8 cellular contexts compared by ENCODE assay signal in the genomic region with DNA sequence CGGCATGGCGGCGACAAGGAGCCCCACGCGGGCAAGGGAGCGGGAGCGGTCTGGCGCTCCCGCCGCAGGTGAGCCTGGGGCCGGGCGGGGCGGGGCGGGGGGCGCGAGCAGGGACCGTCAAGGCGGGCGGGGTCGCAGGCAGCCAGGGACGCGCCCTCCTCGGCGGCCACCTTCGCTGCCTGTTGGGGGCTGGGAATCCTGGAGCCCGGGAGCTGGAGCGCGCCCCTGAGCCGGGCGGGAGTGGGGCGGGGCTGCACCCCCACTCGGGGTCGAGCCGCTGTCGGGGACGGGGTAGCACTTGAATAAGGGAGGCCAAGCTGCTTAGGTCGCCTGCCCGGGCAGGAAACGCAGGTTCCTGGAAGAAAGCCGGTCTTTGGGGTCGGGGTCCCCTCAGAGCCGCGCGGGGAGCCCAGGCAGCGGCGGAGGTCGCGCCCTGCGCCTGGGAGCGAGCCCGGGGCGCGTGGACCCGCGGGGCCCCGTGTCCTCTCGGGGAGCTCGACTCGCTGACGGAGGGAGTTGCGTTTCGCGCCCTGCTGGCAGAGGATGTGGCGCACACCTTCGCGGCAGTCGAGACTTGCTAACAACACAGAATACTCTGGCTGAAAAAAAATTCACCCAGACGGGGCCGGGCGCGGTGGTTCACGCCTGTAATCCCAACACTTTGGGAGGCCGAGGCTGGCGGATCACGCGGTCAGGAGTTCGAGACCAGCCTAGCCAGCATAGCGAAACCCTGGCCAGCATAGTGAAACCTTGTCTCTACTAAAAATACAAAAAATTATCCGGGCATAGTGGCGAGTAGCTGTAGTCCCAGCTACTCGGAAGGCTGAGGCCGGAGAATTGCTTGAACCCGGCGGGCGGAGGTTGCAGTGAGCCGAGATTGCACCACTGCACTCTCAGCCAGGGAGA. TPM values are rescaled to one million over a fixed set of nuclear protein-coding genes. Genes with fewer than 3 reads are reported as not detected.
DNase-seq lines count a peak whose midpoint lies in the region; ATAC-seq and TF ChIP-seq lines count a peak whose summit lies in the region.

No MANE protein-coding gene starts in this region.

- 5 to 15% methylated on average over 26 to 86 of the region's 86 CpGs for WGBS in endodermal cell (ENCODE audit: insufficient coverage in 1 of 2, insufficient read length in 1 of 2), 2 experiments

- peak overlapping the region; percentile 84 for H3K4me3 Mint-ChIP-seq in activated CD8-positive, alpha-beta T cell treated with anti-CD3 and anti-CD28 coated beads, Interleukin-2, amount 10 ng/mL, durations not matched to agents 7 days and 5 days
- H3K4me3 Mint-ChIP-seq in endodermal cell: peak overlapping the region; percentile 62
- H3K4me3 Mint-ChIP-seq in natural killer cell: peak overlapping the region; percentile 83

- H3K27ac ChIP-seq in endodermal cell (ENCODE audit: low read depth, low read length): no peak overlapping the region

- no peaks in the 10 kb centered on the region for H3K9me3 Mint-ChIP-seq in activated CD8-positive, alpha-beta T cell treated with anti-CD3 and anti-CD28 coated beads, Interleukin-2, amount 10 ng/mL, durations not matched to agents 7 days and 5 days (ENCODE audit: insufficient read depth)
- H3K9me3 Mint-ChIP-seq in endodermal cell (peaks cover 12% of the 10 kb centered on the region), natural killer cell (no peaks in the 10 kb centered on the region)

- H3K36me3 Mint-ChIP-seq in activated CD8-positive, alpha-beta T cell treated with anti-CD3 and anti-CD28 coated beads, Interleukin-2, amount 10 ng/mL, durations not matched to agents 7 days and 5 days (ENCODE audit: low read depth): peaks cover 36% of the 10 kb centered on the region
- H3K36me3 Mint-ChIP-seq in endodermal cell (ENCODE audit: low read depth) (no peaks in the 10 kb centered on the region), natural killer cell (no peaks in the 10 kb centered on the region)

- DNase-seq in NCI-H82 (lab: John Stamatoyannopoulos, UW) (peak; percentile 78), NCI-H82 treated with DMSO at 0.1 percent for 48 hours (lab: John Stamatoyannopoulos, UW; ENCODE audit: unreplicated experiment) (no peak), NCI-H510A (lab: John Stamatoyannopoulos, UW) (peak; percentile 64), endodermal cell (peak; percentile 89), natural killer cell (peak; percentile 80)
- peak; percentile 91 for DNase-seq in activated CD8-positive, alpha-beta T cell treated with anti-CD3 and anti-CD28 coated beads, Interleukin-2, amount 10 ng/mL, durations not matched to agents 7 days and 5 days
- DNase-seq in stimulated activated naive CD8-positive, alpha-beta T cell treated with anti-CD3 and anti-CD28 coated beads, Interleukin-15, Interleukin-2, amounts not matched to agents 100 U/mL and 50 U/mL, for 24 hours: peak; percentile 79

- peak overlapping the region; percentile 82 for H3K4me3 ChIP-seq in endodermal cell (ENCODE audit: low read length)

- H3K9ac ChIP-seq in endodermal cell (ENCODE audit: extremely low read depth, low read length, poor library complexity, severe bottlenecking): peak overlapping the region; percentile 46

- intact Hi-C loops in natural killer cell (cut with micrococcal nuclease): loop anchor here (1.0 to 5.0 kb wide), 2 partner anchors 82 to 225 kb away; partner anchors contain the start of gene OTULIN

- ATAC-seq in HG03039 (IDR thresholded peaks at IDR 0.05; ENCODE audit: unreplicated experiment) (peak; percentile 54), natural killer cell (peak; percentile 85 to 93 (median 87))
- ATAC-seq in activated CD8-positive, alpha-beta T cell treated with anti-CD3 and anti-CD28 coated beads, Interleukin-2, amount 10 ng/mL, durations not matched to agents 7 days and 5 days: peak; percentile 89
- ATAC-seq in stimulated activated naive CD8-positive, alpha-beta T cell treated with anti-CD3 and anti-CD28 coated beads, Interleukin-15, Interleukin-2, amounts not matched to agents 100 U/mL and 50 U/mL, for 24 hours: peak; percentile 81

- CTCF ChIA-PET in activated CD8-positive, alpha-beta T cell treated with anti-CD3 and anti-CD28 coated beads, Interleukin-2, amount 10 ng/mL, durations not matched to agents 7 days and 5 days (lab: Charles Lee): interaction anchor here (0.7 to 6.4 kb wide), 18 partner anchors 11 to 230 kb away, joined by 3 to 56 read pairs (median 5); no protein-coding TSS in a partner anchor

- POLR2A ChIA-PET in activated CD8-positive, alpha-beta T cell treated with anti-CD3 and anti-CD28 coated beads, Interleukin-2, amount 10 ng/mL, durations not matched to agents 7 days and 5 days (lab: Charles Lee): interaction anchor here (0.7 to 4.8 kb wide), 13 partner anchors 11 to 217 kb away, joined by 3 to 95 read pairs (median 4); no protein-coding TSS in a partner anchor

- H3K27me3 Mint-ChIP-seq in activated CD8-positive, alpha-beta T cell treated with anti-CD3 and anti-CD28 coated beads, Interleukin-2, amount 10 ng/mL, durations not matched to agents 7 days and 5 days (ENCODE audit: low read depth): peaks cover 15% of the 10 kb centered on the region
- H3K27me3 Mint-ChIP-seq in endodermal cell (ENCODE audit: insufficient read depth): peaks cover 67% of the 10 kb centered on the region
- peaks cover 0 to 16% of the 10 kb centered on the region in 2 donors for H3K27me3 Mint-ChIP-seq in natural killer cell (ENCODE audit: low read depth in 2 of 2)

- H3K27ac Mint-ChIP-seq in activated CD8-positive, alpha-beta T cell treated with anti-CD3 and anti-CD28 coated beads, Interleukin-2, amount 10 ng/mL, durations not matched to agents 7 days and 5 days: peak overlapping the region; percentile 87
- H3K27ac Mint-ChIP-seq in endodermal cell (no peak overlapping the region), natural killer cell (peak overlapping the region; percentile 81 to 86)

- peak; percentile 68 for TF ChIP-seq CTCF in endodermal cell (conservative IDR thresholded peaks at IDR 0.05)
- peak; percentile 17 for TF ChIP-seq CTCF in natural killer cell (IDR thresholded peaks at IDR 0.05)

- H3K27me3 ChIP-seq in endodermal cell (ENCODE audit: control insufficient read depth, insufficient read depth, low read length, poor library complexity, severe bottlenecking): peaks cover 38% of the 10 kb centered on the region

- peaks cover 11% of the 10 kb centered on the region for H3K9me3 ChIP-seq in endodermal cell (ENCODE audit: control insufficient read depth, low read length)

- no peaks in the 10 kb centered on the region for H3K4me1 ChIP-seq in endodermal cell (ENCODE audit: control insufficient read depth, insufficient read depth, low read length)

- H3K36me3 ChIP-seq in endodermal cell (ENCODE audit: control insufficient read depth, insufficient read depth, low read length): no peaks in the 10 kb centered on the region

- H3K4me1 Mint-ChIP-seq in activated CD8-positive, alpha-beta T cell treated with anti-CD3 and anti-CD28 coated beads, Interleukin-2, amount 10 ng/mL, durations not matched to agents 7 days and 5 days (ENCODE audit: low read depth): peaks cover 51% of the 10 kb centered on the region
- H3K4me1 Mint-ChIP-seq in endodermal cell (no peaks in the 10 kb centered on the region), natural killer cell (peaks cover 34 to 51% of the 10 kb centered on the region in 2 donors)

RNA-seq across cellular contexts. Expression of gene OTULINL, which starts 0.6 kb away (rescaled TPM):
- total RNA-seq in activated CD8-positive, alpha-beta T cell treated with anti-CD3 and anti-CD28 coated beads, Interleukin-2, amount 10 ng/mL, durations not matched to agents 7 days and 5 days: 10 to 100 TPM; 59.6 to 68.3 TPM
- 1 to 10 TPM; 6.2 to 8.9 TPM for total RNA-seq in endodermal cell
- polyA plus RNA-seq in endodermal cell (2013, experiment 1 of 2): 5.8 TPM
- polyA plus RNA-seq in endodermal cell (2013, experiment 2 of 2): 5.7 TPM
- 10 to 100 TPM; 33.0 to 67.4 (median 51.8) TPM for total RNA-seq in natural killer cell
